ENCODE assay signal across 21 cellular contexts in genomic region chr9:137233143-137233980, GRCh38. TPM values are rescaled to one million over a fixed set of nuclear protein-coding genes. Genes with fewer than 3 reads are reported as not detected.
DNase-seq lines count a peak whose midpoint lies in the region; ATAC-seq, FAIRE-seq and TF ChIP-seq lines count a peak whose summit lies in the region.
"Had no signal": no experiment of that assay in that cellular context is flagged by ENCODE, and none has a peak within 500 bp of the region (broad histone marks: within the 10 kb centered on the region; RNA-seq: fewer than 3 reads in every experiment).

No MANE protein-coding gene starts in this region.

- peaks cover 2% of the 10 kb centered on the region for H3K4me1 Mint-ChIP-seq in activated T-cell treated with anti-CD3 and anti-CD28 coated beads, Interleukin-2, amount 50 U/mL, for 4 hours (ENCODE audit: low read depth)

- H3K27ac ChIP-seq in HEK293 (ENCODE audit: extremely low read depth, low read depth, low read length), result no peak overlapping the region

- ATAC-seq in esophagus mucosa, result peak; percentile 0
- ATAC-seq in activated T-cell treated with anti-CD3 and anti-CD28 coated beads, Interleukin-2, amount 50 U/mL, for 4 hours, result no peak
- ATAC-seq: PC-3 had no signal

- FAIRE-seq in RCC 7860 (lab: Jason Lieb, UNC), result no peak
- FAIRE-seq: G401.6 had no signal

- H3K4me1 ChIP-seq in HEK293 (ENCODE audit: control insufficient read depth, insufficient read depth, low read length), result peaks cover 3% of the 10 kb centered on the region; the same call in 1 of the 2 replicates

- peaks cover 0 to under 1% of the 10 kb centered on the region in 2 experiments; a peak in 1 of 3 replicates for H3K36me3 ChIP-seq in HEK293 (ENCODE audit: control insufficient read depth in 2 of 2, insufficient read depth in 1 of 2, low read length in 2 of 2)
- H3K36me3 ChIP-seq: BE2C, HAP-1 had no signal

- no peak for TF ChIP-seq CTCF in HEK293 (tag by site-specific recombination; IDR thresholded peaks at IDR 0.05)

- H3K27me3 Mint-ChIP-seq in activated T-cell treated with anti-CD3 and anti-CD28 coated beads, Interleukin-2, amount 50 U/mL, for 4 hours (ENCODE audit: low read depth), result peaks cover 7% of the 10 kb centered on the region

- no peaks in the 10 kb centered on the region for H3K9me3 ChIP-seq in HEK293 (ENCODE audit: control insufficient read depth, insufficient read depth, low read depth, low read length)
- H3K9me3 ChIP-seq: BE2C, HAP-1 had no signal

- H3K9me3 Mint-ChIP-seq in activated T-cell treated with anti-CD3 and anti-CD28 coated beads, Interleukin-2, amount 50 U/mL, for 4 hours, result no peaks in the 10 kb centered on the region
- H3K9me3 Mint-ChIP-seq: CD4-positive, alpha-beta T cell; IgD-negative memory B cell had no signal

- H3K4me3 ChIP-seq in HEK293 (ENCODE audit: low read depth, low read length), result no peak overlapping the region
- H3K4me3 ChIP-seq: HAP-1 had no signal

- H3K36me3 Mint-ChIP-seq in activated T-cell treated with anti-CD3 and anti-CD28 coated beads, Interleukin-2, amount 50 U/mL, for 4 hours (ENCODE audit: insufficient read depth), result no peaks in the 10 kb centered on the region
- H3K36me3 Mint-ChIP-seq: IgD-negative memory B cell had no signal

- DNase-seq in NCI-H1417 (lab: John Stamatoyannopoulos, UW), result peak in 2 of 3 experiments; percentile 64 to 66
- DNase-seq in NCI-H1417 treated with DMSO at 0.1 percent for 48 hours (lab: John Stamatoyannopoulos, UW), result no peak
- no peak for DNase-seq in activated T-cell treated with anti-CD3 and anti-CD28 coated beads, Interleukin-2, amount 50 U/mL, for 4 hours
- no peak for DNase-seq in RCC 7860 (ENCODE audit: low spot score)
- DNase-seq: 8988T; BE2C; Calu3; CD4-positive, alpha-beta T cell; DND-41; NCI-H1436 treated with DMSO at 0.1 percent for 48 hours; NCI-H2029 treated with DMSO at 0.1 percent for 48 hours; NCI-H526 treated with DMSO at 0.1 percent for 48 hours; PC-3; SW 1271 had no signal

- no peak overlapping the region for H3K4me3 Mint-ChIP-seq in activated T-cell treated with anti-CD3 and anti-CD28 coated beads, Interleukin-2, amount 50 U/mL, for 4 hours
- H3K4me3 Mint-ChIP-seq: CD4-positive, alpha-beta T cell; IgD-negative memory B cell had no signal

- POLR2A ChIA-PET in HEK293 (lab: Yijun Ruan, JAX), result interaction anchor here (0.8 kb wide), 1 partner anchor 10 kb away, joined by 3 read pairs; no protein-coding TSS in a partner anchor

- CTCF ChIA-PET in HEK293 (lab: Yijun Ruan, JAX), result interaction anchor here (0.6 to 1.2 kb wide), 4 partner anchors 18 to 35 kb away, joined by 3 to 4 read pairs (median 3); partner anchors contain the start of genes STPG3 and TPRN

TF ChIP-seq in HEK293, 187 proteins besides CTCF, POLR2A, EP300 and RAD21:
- 0 out of 2 replicates have a peak, but pooled peaks have one; percentile 31 for TF ChIP-seq BCL11A (tag by site-specific recombination; IDR thresholded peaks at IDR 0.05; ENCODE audit: low read depth)
- TF ChIP-seq ZNF157 (tag by site-specific recombination; IDR thresholded peaks at IDR 0.05), result peak; percentile 88
- TF ChIP-seq MZF1 (tag by site-specific recombination; IDR thresholded peaks at IDR 0.05; ENCODE audit: borderline replicate concordance), result no peak
- peak; percentile 68; the same call in 1 of the 2 replicates for TF ChIP-seq BCL11B (tag by site-specific recombination; IDR thresholded peaks at IDR 0.05; ENCODE audit: low read depth)

RNA-seq across cellular contexts. Expression of gene SLC34A3, which starts 2.7 kb away (rescaled TPM):
- total RNA-seq in esophagus mucosa, result 0.68 TPM
- total RNA-seq in activated T-cell treated with anti-CD3 and anti-CD28 coated beads, Interleukin-2, amount 50 U/mL, for 4 hours, result not detected
- total RNA-seq: CD4-positive, alpha-beta T cell; HT1080; SK-MEL-5 had no signal

RNA-seq across cellular contexts. Expression of gene RNF224, which starts 6.1 kb away (rescaled TPM):
- 2.7 TPM for total RNA-seq in esophagus mucosa
- not detected for total RNA-seq in activated T-cell treated with anti-CD3 and anti-CD28 coated beads, Interleukin-2, amount 50 U/mL, for 4 hours
- total RNA-seq: HT1080, SK-MEL-5 had no signal

RNA-seq across cellular contexts. Expression of gene TUBB4B, which starts 7.7 kb away (rescaled TPM):
- 321 TPM for total RNA-seq in esophagus mucosa
- total RNA-seq in activated T-cell treated with anti-CD3 and anti-CD28 coated beads, Interleukin-2, amount 50 U/mL, for 4 hours, result 100 to 1,000 TPM; 345 to 383 (median 380) TPM

RNA-seq across cellular contexts. Expression of gene CYSRT1, which starts 8.4 kb away (rescaled TPM):
- total RNA-seq in esophagus mucosa, result 156 TPM
- total RNA-seq in activated T-cell treated with anti-CD3 and anti-CD28 coated beads, Interleukin-2, amount 50 U/mL, for 4 hours, result under 1 TPM in 2 of 3 donors, not detected in 1; 0.46 to 0.50 TPM

RNA-seq across cellular contexts. Expression of gene RNF208, which starts 11.3 kb away (rescaled TPM):
- total RNA-seq in esophagus mucosa, result 11.2 TPM
- 1 to 10 TPM; 3.3 to 6.0 (median 4.4) TPM for total RNA-seq in activated T-cell treated with anti-CD3 and anti-CD28 coated beads, Interleukin-2, amount 50 U/mL, for 4 hours
- total RNA-seq: SK-MEL-5 had no signal

Comparison
In these comparisons a context has a peak if more than half of its experiments do, and no peak if none do; other contexts are left out.
1. DNase-seq: peak in NCI-H1417 (2 of 3); none in NCI-H1417 treated with DMSO at 0.1 percent for 48 hours (single experiment), activated T-cell treated with anti-CD3 and anti-CD28 coated beads, Interleukin-2, amount 50 U/mL, for 4 hours (single experiment) and RCC 7860 (single experiment).